ENCODE assay signal across 11 cellular contexts in genomic region chr11:84524422-84525051, GRCh38.
A peak's percentile ranks its signal among the peaks of the same experiment; 100 is the strongest.
DNase-seq lines count a peak whose midpoint lies in the region; TF ChIP-seq lines count a peak whose summit lies in the region.
"Had no signal": no experiment of that assay in that cellular context is flagged by ENCODE, and none has a peak within 500 bp of the region (broad histone marks: within the 10 kb centered on the region; RNA-seq: fewer than 3 reads in every experiment).

No MANE protein-coding gene starts in this region.

- H3K4me1 Mint-ChIP-seq in activated T-helper 2 cell treated with anti-CD3 and anti-CD28 coated beads, Interferon-gamma antibody, Interleukin-2, Interleukin-4, amounts not matched to agents 10 μg/mL and 5 μg/mL and 100 μg/mL, durations not matched to agents 14 hours and 24 hours and 36 hours (ENCODE audit: low read depth) = no peaks in the 10 kb centered on the region
- H3K4me1 Mint-ChIP-seq in T-helper 2 cell treated with Interferon-gamma antibody and Interleukin-4, amounts not matched to agents 5 μg/mL and 100 μg/mL, for 36 hours (ENCODE audit: low read depth) = no peaks in the 10 kb centered on the region
- H3K4me1 Mint-ChIP-seq: central memory CD8-positive, alpha-beta T cell; IgD-negative memory B cell had no signal

- peak; percentile 3 for DNase-seq in DMS153 treated with DMSO at 0.1 percent for 48 hours (lab: John Stamatoyannopoulos, UW; ENCODE audit: unreplicated experiment)
- no peak for DNase-seq in DMS153 (lab: John Stamatoyannopoulos, UW)
- DNase-seq in NCI-H69 (lab: John Stamatoyannopoulos, UW) = peak; percentile 13
- DNase-seq in epithelial cell of proximal tubule (ENCODE audit: low read depth) = no peak
- DNase-seq in retina = peak; percentile 21
- DNase-seq in activated T-helper 2 cell treated with anti-CD3 and anti-CD28 coated beads, Interferon-gamma antibody, Interleukin-2, Interleukin-4, amounts not matched to agents 10 μg/mL and 5 μg/mL and 100 μg/mL, durations not matched to agents 14 hours and 24 hours and 36 hours (ENCODE audit: low spot score) = no peak
- DNase-seq in T-helper 2 cell treated with Interferon-gamma antibody and Interleukin-4, amounts not matched to agents 5 μg/mL and 100 μg/mL, for 36 hours (ENCODE audit: low spot score) = no peak
- DNase-seq in activated T-cell treated with anti-CD3 and anti-CD28 coated beads, Interleukin-2, amount 50 U/mL, for 1 hour = no peak

- H3K9me3 Mint-ChIP-seq in activated T-helper 2 cell treated with anti-CD3 and anti-CD28 coated beads, Interferon-gamma antibody, Interleukin-2, Interleukin-4, amounts not matched to agents 10 μg/mL and 5 μg/mL and 100 μg/mL, durations not matched to agents 14 hours and 24 hours and 36 hours = no peaks in the 10 kb centered on the region
- H3K9me3 Mint-ChIP-seq in T-helper 2 cell treated with Interferon-gamma antibody and Interleukin-4, amounts not matched to agents 5 μg/mL and 100 μg/mL, for 36 hours = peaks cover 5% of the 10 kb centered on the region
- H3K9me3 Mint-ChIP-seq: IgD-negative memory B cell had no signal

- no peaks in the 10 kb centered on the region for H3K27me3 Mint-ChIP-seq in activated T-helper 2 cell treated with anti-CD3 and anti-CD28 coated beads, Interferon-gamma antibody, Interleukin-2, Interleukin-4, amounts not matched to agents 10 μg/mL and 5 μg/mL and 100 μg/mL, durations not matched to agents 14 hours and 24 hours and 36 hours (ENCODE audit: low read depth)
- no peaks in the 10 kb centered on the region for H3K27me3 Mint-ChIP-seq in T-helper 2 cell treated with Interferon-gamma antibody and Interleukin-4, amounts not matched to agents 5 μg/mL and 100 μg/mL, for 36 hours (ENCODE audit: low read depth)
- H3K27me3 Mint-ChIP-seq: central memory CD8-positive, alpha-beta T cell had no signal

- no peak overlapping the region for H3K4me3 ChIP-seq in epithelial cell of proximal tubule (ENCODE audit: low read depth, low read length)
- H3K4me3 ChIP-seq: BLaER1 had no signal

- intact Hi-C loops in activated T-helper 2 cell treated with anti-CD3 and anti-CD28 coated beads, Interferon-gamma antibody, Interleukin-2, Interleukin-4, amounts not matched to agents 10 μg/mL and 5 μg/mL and 100 μg/mL, durations not matched to agents 14 hours and 24 hours and 36 hours (cut with micrococcal nuclease) = no loop called here

- H3K27ac Mint-ChIP-seq in activated T-helper 2 cell treated with anti-CD3 and anti-CD28 coated beads, Interferon-gamma antibody, Interleukin-2, Interleukin-4, amounts not matched to agents 10 μg/mL and 5 μg/mL and 100 μg/mL, durations not matched to agents 14 hours and 24 hours and 36 hours = no peak overlapping the region
- H3K27ac Mint-ChIP-seq in T-helper 2 cell treated with Interferon-gamma antibody and Interleukin-4, amounts not matched to agents 5 μg/mL and 100 μg/mL, for 36 hours = no peak overlapping the region
- H3K27ac Mint-ChIP-seq: IgD-negative memory B cell had no signal

- no peaks in the 10 kb centered on the region for H3K36me3 Mint-ChIP-seq in activated T-helper 2 cell treated with anti-CD3 and anti-CD28 coated beads, Interferon-gamma antibody, Interleukin-2, Interleukin-4, amounts not matched to agents 10 μg/mL and 5 μg/mL and 100 μg/mL, durations not matched to agents 14 hours and 24 hours and 36 hours (ENCODE audit: low read depth)
- H3K36me3 Mint-ChIP-seq in T-helper 2 cell treated with Interferon-gamma antibody and Interleukin-4, amounts not matched to agents 5 μg/mL and 100 μg/mL, for 36 hours (ENCODE audit: low read depth) = no peaks in the 10 kb centered on the region

- TF ChIP-seq CTCF in epithelial cell of proximal tubule (conservative IDR thresholded peaks at IDR 0.05; ENCODE audit: low read depth, low read length) = peak; percentile 69

- H3K4me3 Mint-ChIP-seq in activated T-helper 2 cell treated with anti-CD3 and anti-CD28 coated beads, Interferon-gamma antibody, Interleukin-2, Interleukin-4, amounts not matched to agents 10 μg/mL and 5 μg/mL and 100 μg/mL, durations not matched to agents 14 hours and 24 hours and 36 hours (ENCODE audit: low read depth) = no peak overlapping the region
- no peak overlapping the region for H3K4me3 Mint-ChIP-seq in T-helper 2 cell treated with Interferon-gamma antibody and Interleukin-4, amounts not matched to agents 5 μg/mL and 100 μg/mL, for 36 hours
- H3K4me3 Mint-ChIP-seq: central memory CD8-positive, alpha-beta T cell; IgD-negative memory B cell had no signal

Comparison
In these comparisons a context has a peak if more than half of its experiments do, and no peak if none do; other contexts are left out.
1. DNase-seq: peak in DMS153 treated with DMSO at 0.1 percent for 48 hours (single experiment), NCI-H69 (single experiment) and retina (single experiment); none in DMS153 (single experiment), epithelial cell of proximal tubule (single experiment), activated T-helper 2 cell treated with anti-CD3 and anti-CD28 coated beads, Interferon-gamma antibody, Interleukin-2, Interleukin-4, amounts not matched to agents 10 μg/mL and 5 μg/mL and 100 μg/mL, durations not matched to agents 14 hours and 24 hours and 36 hours (single experiment), T-helper 2 cell treated with Interferon-gamma antibody and Interleukin-4, amounts not matched to agents 5 μg/mL and 100 μg/mL, for 36 hours (single experiment) and activated T-cell treated with anti-CD3 and anti-CD28 coated beads, Interleukin-2, amount 50 U/mL, for 1 hour (single experiment).